ENCODE assay signal across 1 cellular context in genomic region chr2:28868611-28869010, GRCh38.
TF ChIP-seq lines count a peak whose summit lies in the region.

No MANE protein-coding gene starts in this region.

TF ChIP-seq in H1, 55 proteins besides CTCF, POLR2A, EP300 and RAD21:
- no peak for TF ChIP-seq GABPA (IDR thresholded peaks at IDR 0.05; ENCODE audit: borderline replicate concordance, insufficient read depth, low read length)
- TF ChIP-seq HDAC2 (IDR thresholded peaks at IDR 0.05; ENCODE audit: borderline replicate concordance in 1 of 2, low read depth in 2 of 2, low read length in 2 of 2) = no peak
- TF ChIP-seq ZNF274 (IDR thresholded peaks at IDR 0.05; ENCODE audit: borderline replicate concordance, extremely low read depth, low read length) = no peak
- TF ChIP-seq CHD7 (IDR thresholded peaks at IDR 0.05; ENCODE audit: insufficient replicate concordance, low read length) = no peak
- TF ChIP-seq FOSL1 (IDR thresholded peaks at IDR 0.05; ENCODE audit: insufficient read depth, low read depth, low read length) = no peak
- no peak for TF ChIP-seq BRCA1 (IDR thresholded peaks at IDR 0.05; ENCODE audit: low read depth, low read length)
- TF ChIP-seq BCL11A (IDR thresholded peaks at IDR 0.05; ENCODE audit: low read depth in 2 of 2, low read length in 2 of 2) = no peak
- no peak for TF ChIP-seq RBBP5 (IDR thresholded peaks at IDR 0.05; ENCODE audit: borderline replicate concordance, low read depth, low read length)
- no peak for TF ChIP-seq SIRT6 (IDR thresholded peaks at IDR 0.05; ENCODE audit: low read length)
- no peak for TF ChIP-seq SUZ12 (IDR thresholded peaks at IDR 0.05; ENCODE audit: low read length)
- no peak for TF ChIP-seq CHD1 (IDR thresholded peaks at IDR 0.05; ENCODE audit: low read depth, low read length)
- TF ChIP-seq MAX (IDR thresholded peaks at IDR 0.05) = no peak
- TF ChIP-seq CTBP2 (IDR thresholded peaks at IDR 0.05; ENCODE audit: borderline replicate concordance, insufficient read depth, insufficient read length, low read length) = no peak
- TF ChIP-seq JUN (IDR thresholded peaks at IDR 0.05; ENCODE audit: low read depth, low read length) = no peak
- no peak for TF ChIP-seq EZH2 (IDR thresholded peaks at IDR 0.05; ENCODE audit: low read depth, low read length, severe bottlenecking)
- no peak for TF ChIP-seq ASH2L (IDR thresholded peaks at IDR 0.05; ENCODE audit: low read length)
- no peak for TF ChIP-seq POLR2AphosphoS5 (IDR thresholded peaks at IDR 0.05; ENCODE audit: low read depth, low read length)
- no peak for TF ChIP-seq NANOG (IDR thresholded peaks at IDR 0.05; ENCODE audit: insufficient read depth, low read depth, low read length, poor library complexity, severe bottlenecking)
